8 cellular contexts compared by ENCODE assay signal in genomic region chr5:140251527-140251973, GRCh38. TPM values are rescaled to one million over a fixed set of nuclear protein-coding genes. Genes with fewer than 3 reads are reported as not detected.
DNase-seq lines count a peak whose midpoint lies in the region; ATAC-seq and TF ChIP-seq lines count a peak whose summit lies in the region.

No MANE protein-coding gene starts in this region.

- no peaks in the 10 kb centered on the region for H3K9me3 Mint-ChIP-seq in activated naive CD4-positive, alpha-beta T cell treated with anti-CD3 and anti-CD28 coated beads for 36 hours

- H3K27ac ChIP-seq in stomach (peak overlapping the region; percentile 16 to 82 (median 50)), ovary (no peak overlapping the region)

- H3K4me3 ChIP-seq in stomach (no peak overlapping the region), ovary (no peak overlapping the region)

- TF ChIP-seq POLR2A in stomach (IDR thresholded peaks at IDR 0.05), result no peak
- TF ChIP-seq POLR2A in ovary (IDR thresholded peaks at IDR 0.05), result no peak

- 44 to 63% (median 56%) methylated on average over 5 of the region's 5 CpGs for WGBS in stomach, 5 donors
- WGBS in ovary, 3 donors, result 80 to 84% (median 84%) methylated on average over 5 of the region's 5 CpGs

- CTCF ChIA-PET in activated naive CD4-positive, alpha-beta T cell treated with anti-CD3 and anti-CD28 coated beads for 36 hours (lab: Charles Lee), result interaction anchor here (0.7 to 3.4 kb wide), 7 partner anchors 8 to 281 kb away, joined by 3 to 23 read pairs (median 4); partner anchors contain the start of gene HBEGF

- H3K9me3 ChIP-seq in stomach (no peaks in the 10 kb centered on the region), ovary (no peaks in the 10 kb centered on the region)

- H3K4me1 Mint-ChIP-seq in activated naive CD4-positive, alpha-beta T cell treated with anti-CD3 and anti-CD28 coated beads for 36 hours (ENCODE audit: low read depth), result peaks cover 33% of the 10 kb centered on the region

- H3K27me3 ChIP-seq in stomach (no peaks in the 10 kb centered on the region), ovary (no peaks in the 10 kb centered on the region)

- H3K36me3 Mint-ChIP-seq in activated naive CD4-positive, alpha-beta T cell treated with anti-CD3 and anti-CD28 coated beads for 36 hours (ENCODE audit: low read depth), result peaks cover 3% of the 10 kb centered on the region

- H3K4me1 ChIP-seq in stomach (peaks cover 59 to 98% (median 78%) of the 10 kb centered on the region in 4 donors), ovary (ENCODE audit: insufficient read depth) (peaks cover 2% of the 10 kb centered on the region)

- no peak overlapping the region for H3K4me3 Mint-ChIP-seq in activated naive CD4-positive, alpha-beta T cell treated with anti-CD3 and anti-CD28 coated beads for 36 hours

- intact Hi-C loops in activated naive CD4-positive, alpha-beta T cell treated with anti-CD3 and anti-CD28 coated beads for 36 hours (cut with micrococcal nuclease), result loop anchor here (1.0 to 5.0 kb wide), 5 partner anchors 15 to 301 kb away; partner anchors contain the start of gene PFDN1
- intact Hi-C loops in stomach (cut with DNase I; ENCODE audit: low total_unique reads), result loop anchor here (5.0 kb wide), 1 partner anchor 86 kb away; no protein-coding TSS in a partner anchor
- intact Hi-C loops in ovary (cut with DNase I), result no loop called here

- TF ChIP-seq CTCF in stomach (IDR thresholded peaks at IDR 0.05) (no peak), ovary (IDR thresholded peaks at IDR 0.05) (no peak)

- DNase-seq in EL, result peak; percentile 99
- DNase-seq in RPMI8226, result peak; percentile 68
- peak; percentile 87 for DNase-seq in activated naive CD4-positive, alpha-beta T cell treated with anti-CD3 and anti-CD28 coated beads for 36 hours
- DNase-seq in medulla oblongata (ENCODE audit: extremely low spot score), result peak; percentile 43
- DNase-seq in stomach, result no peak
- DNase-seq in ovary, result no peak
- DNase-seq in NCI-H1105 (lab: John Stamatoyannopoulos, UW), result no peak

- ATAC-seq in HG02610 (IDR thresholded peaks at IDR 0.05; ENCODE audit: unreplicated experiment), result peak; percentile 74

- peak overlapping the region; percentile 68 for H3K27ac Mint-ChIP-seq in activated naive CD4-positive, alpha-beta T cell treated with anti-CD3 and anti-CD28 coated beads for 36 hours

- H3K36me3 ChIP-seq in stomach (peaks cover 15 to 52% (median 36%) of the 10 kb centered on the region in 4 donors), ovary (no peaks in the 10 kb centered on the region)

- TF ChIP-seq EP300 in stomach (IDR thresholded peaks at IDR 0.05) (no peak), ovary (IDR thresholded peaks at IDR 0.05) (no peak)

- H3K27me3 Mint-ChIP-seq in activated naive CD4-positive, alpha-beta T cell treated with anti-CD3 and anti-CD28 coated beads for 36 hours (ENCODE audit: low read depth), result no peaks in the 10 kb centered on the region

RNA-seq across cellular contexts. Expression of gene PFDN1, which starts 51.4 kb away (rescaled TPM):
- 10 to 100 TPM; 50.6 to 57.1 TPM for total RNA-seq in activated naive CD4-positive, alpha-beta T cell treated with anti-CD3 and anti-CD28 coated beads for 36 hours
- total RNA-seq in stomach, result 100 to 1,000 TPM in 2 of 5 donors, 10 to 100 TPM in 3; 28.6 to 137 (median 52.1) TPM
- polyA plus RNA-seq in stomach, result 10 to 100 TPM; 70.7 to 88.0 (median 77.8) TPM
- total RNA-seq in ovary, result 10 to 100 TPM; 27.4 to 65.7 (median 35.2) TPM
- 100 to 1,000 TPM in 1 of 2 donors, 10 to 100 TPM in 1; 61.3 to 113 TPM for polyA plus RNA-seq in ovary

Comparison
In these comparisons a context has a peak if more than half of its experiments do, and no peak if none do; other contexts are left out.
1. DNase-seq: peak in EL (single experiment), RPMI8226 (single experiment), activated naive CD4-positive, alpha-beta T cell treated with anti-CD3 and anti-CD28 coated beads for 36 hours (single experiment) and medulla oblongata (single experiment); none in stomach (single experiment), ovary (0 of 5) and NCI-H1105 (single experiment).
2. H3K27ac ChIP-seq: peak in stomach (5 of 5); none in ovary (0 of 2).
3. intact Hi-C loops: an anchor here in activated naive CD4-positive, alpha-beta T cell treated with anti-CD3 and anti-CD28 coated beads for 36 hours (1.0 to 5.0 kb wide) and stomach (5.0 kb wide); none called in ovary.